In genomic region chr5:67605730-67606585, GRCh38 we compare ENCODE assay signal across 1 cellular context.
TF ChIP-seq lines count a peak whose summit lies in the region.

No MANE protein-coding gene starts in this region.

TF ChIP-seq in HepG2, 621 proteins besides CTCF, POLR2A, EP300 and RAD21 (continued from another document and continues in another):
- TF ChIP-seq FOXP4 (CRISPR knock-in tag; IDR thresholded peaks at IDR 0.05): peak; percentile 36
- TF ChIP-seq ZNF879 (CRISPR knock-in tag; IDR thresholded peaks at IDR 0.05): no peak
- TF ChIP-seq ZNF207 (IDR thresholded peaks at IDR 0.05; ENCODE audit: borderline replicate concordance): no peak
- TF ChIP-seq POLR2G (IDR thresholded peaks at IDR 0.05; ENCODE audit: low read depth, low read length): peak; percentile 49; the same call in 1 of the 2 replicates
- no peak for TF ChIP-seq ZNF142 (CRISPR knock-in tag; IDR thresholded peaks at IDR 0.05)
- TF ChIP-seq NR0B2 (CRISPR knock-in tag; IDR thresholded peaks at IDR 0.05): no peak
- no peak for TF ChIP-seq ZNF484 (CRISPR knock-in tag; IDR thresholded peaks at IDR 0.05; ENCODE audit: borderline replicate concordance, low read depth)
- no peak for TF ChIP-seq GRHL1 (CRISPR knock-in tag; conservative IDR thresholded peaks at IDR 0.05)
- no peak for TF ChIP-seq RORA (CRISPR knock-in tag; IDR thresholded peaks at IDR 0.05)
- no peak for TF ChIP-seq HES4 (CRISPR knock-in tag; IDR thresholded peaks at IDR 0.05; ENCODE audit: borderline replicate concordance)
- TF ChIP-seq JUN (CRISPR knock-in tag; IDR thresholded peaks at IDR 0.05): peak; percentile 70; the same call in 1 of the 2 replicates
- TF ChIP-seq JARID2 (CRISPR knock-in tag; IDR thresholded peaks at IDR 0.05; ENCODE audit: insufficient replicate concordance): no peak
- TF ChIP-seq XBP1 (CRISPR knock-in tag; IDR thresholded peaks at IDR 0.05): no peak
- TF ChIP-seq ZNF776 (CRISPR knock-in tag; IDR thresholded peaks at IDR 0.05): no peak
- TF ChIP-seq ZNF10 (CRISPR knock-in tag; IDR thresholded peaks at IDR 0.05; ENCODE audit: borderline replicate concordance, low read depth): no peak
- peak; percentile 3; the same call in 1 of the 2 replicates for TF ChIP-seq TFAP4 (IDR thresholded peaks at IDR 0.05; ENCODE audit: borderline replicate concordance, low read depth)
- TF ChIP-seq ZNF251 (CRISPR knock-in tag; IDR thresholded peaks at IDR 0.05): no peak
- TF ChIP-seq ZBTB46 (CRISPR knock-in tag; IDR thresholded peaks at IDR 0.05; ENCODE audit: borderline replicate concordance): no peak
- no peak for TF ChIP-seq ZNF33B (CRISPR knock-in tag; IDR thresholded peaks at IDR 0.05)
- TF ChIP-seq MTF1 (CRISPR knock-in tag; IDR thresholded peaks at IDR 0.05): no peak
- TF ChIP-seq ZNF773 (CRISPR knock-in tag; IDR thresholded peaks at IDR 0.05; ENCODE audit: borderline replicate concordance): no peak
- no peak for TF ChIP-seq CBX1 (IDR thresholded peaks at IDR 0.05; ENCODE audit: low read depth)
- no peak for TF ChIP-seq POGK (CRISPR knock-in tag; conservative IDR thresholded peaks at IDR 0.05)
- no peak; the same call in 1 of the 2 replicates for TF ChIP-seq TFDP1 (CRISPR knock-in tag; IDR thresholded peaks at IDR 0.05; ENCODE audit: borderline replicate concordance)
- no peak for TF ChIP-seq ZIK1 (CRISPR knock-in tag; IDR thresholded peaks at IDR 0.05; ENCODE audit: borderline replicate concordance, low read depth)
- no peak for TF ChIP-seq ARNT (IDR thresholded peaks at IDR 0.05)
- TF ChIP-seq ZNF629 (CRISPR knock-in tag; conservative IDR thresholded peaks at IDR 0.05): 0 out of 2 replicates have a peak, but pooled peaks have one; percentile 43
- TF ChIP-seq ZNF841 (CRISPR knock-in tag; IDR thresholded peaks at IDR 0.05; ENCODE audit: borderline replicate concordance): no peak
- no peak for TF ChIP-seq KLF13 (CRISPR knock-in tag; IDR thresholded peaks at IDR 0.05)
- no peak for TF ChIP-seq MTA3 (CRISPR knock-in tag; IDR thresholded peaks at IDR 0.05)
- TF ChIP-seq MXD3 (CRISPR knock-in tag; IDR thresholded peaks at IDR 0.05): no peak
- no peak for TF ChIP-seq ARHGAP35 (CRISPR knock-in tag; IDR thresholded peaks at IDR 0.05; ENCODE audit: borderline replicate concordance)
- no peak for TF ChIP-seq KDM3A (CRISPR knock-in tag; IDR thresholded peaks at IDR 0.05; ENCODE audit: low read depth)
- no peak for TF ChIP-seq ZBTB25 (CRISPR knock-in tag; IDR thresholded peaks at IDR 0.05)
- no peak for TF ChIP-seq HMGXB4 (CRISPR knock-in tag; IDR thresholded peaks at IDR 0.05; ENCODE audit: borderline replicate concordance in 1 of 2, low read depth in 1 of 2)
- no peak for TF ChIP-seq ZNF446 (CRISPR knock-in tag; IDR thresholded peaks at IDR 0.05)
- TF ChIP-seq KLF9 (CRISPR knock-in tag; IDR thresholded peaks at IDR 0.05; ENCODE audit: low read depth): no peak
- TF ChIP-seq ZNF451 (CRISPR knock-in tag; IDR thresholded peaks at IDR 0.05): no peak
- TF ChIP-seq GFI1 (CRISPR knock-in tag; IDR thresholded peaks at IDR 0.05; ENCODE audit: borderline replicate concordance): no peak
- TF ChIP-seq EZH2 (conservative IDR thresholded peaks at IDR 0.05; ENCODE audit: low read depth, low read length): no peak
- TF ChIP-seq RNF2 (conservative IDR thresholded peaks at IDR 0.05; ENCODE audit: low read depth): no peak
- TF ChIP-seq TEAD3 (CRISPR knock-in tag; optimal IDR thresholded peaks at IDR 0.05; ENCODE audit: borderline replicate concordance): peak; percentile 20
